Comparison of ENCODE assay signal across 9 cellular contexts in the genomic region with DNA sequence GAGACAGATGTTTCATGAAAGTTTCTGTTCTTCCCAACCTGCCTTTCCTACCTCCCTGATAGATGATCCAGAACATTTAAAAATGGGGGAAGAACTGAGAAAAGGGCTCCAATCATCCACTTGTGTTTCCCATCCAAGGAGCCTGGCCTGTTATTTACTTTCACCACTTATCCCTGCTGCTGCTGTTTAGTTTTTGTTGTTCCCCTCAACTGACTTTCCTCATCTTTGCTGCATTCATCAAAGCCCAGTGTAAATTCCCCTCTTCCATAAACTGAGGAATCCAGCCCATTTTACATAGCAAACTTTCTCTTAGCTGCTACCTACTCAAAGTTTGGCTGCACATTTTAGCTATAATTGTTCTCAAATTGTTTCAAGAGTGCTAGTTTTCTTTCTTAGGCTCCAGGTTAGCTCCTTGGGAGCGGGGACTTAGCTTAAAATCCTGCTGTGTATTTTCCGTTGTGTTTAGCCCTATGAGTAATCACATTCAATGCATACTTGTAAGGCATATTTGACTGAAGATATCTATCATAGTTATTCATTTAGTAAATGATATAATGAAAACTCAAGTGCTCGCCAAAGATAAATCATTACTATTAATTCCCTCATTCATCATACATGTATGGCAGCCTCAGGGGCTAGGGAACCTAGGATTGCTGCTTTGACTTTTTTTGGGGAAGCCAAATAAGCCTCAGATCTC. TPM values are rescaled to one million over a fixed set of nuclear protein-coding genes. Genes with fewer than 3 reads are reported as not detected.
A peak's percentile ranks its signal among the peaks of the same experiment; 100 is the strongest.
DNase-seq lines count a peak whose midpoint lies in the region; TF ChIP-seq lines count a peak whose summit lies in the region.
"Had no signal": no experiment of that assay in that cellular context is flagged by ENCODE, and none has a peak within 500 bp of the region (broad histone marks: within the 10 kb centered on the region; RNA-seq: fewer than 3 reads in every experiment).

No MANE protein-coding gene starts in this region.

- H3K9me3 Mint-ChIP-seq in type B pancreatic cell (no peaks in the 10 kb centered on the region), endothelial cell (ENCODE audit: unreplicated experiment) (no peaks in the 10 kb centered on the region)

- intact Hi-C loops in spleen (cut with DNase I; ENCODE audit: low total_unique reads): no loop called here

- H3K27me3 Mint-ChIP-seq in type B pancreatic cell: no peaks in the 10 kb centered on the region
- H3K27me3 Mint-ChIP-seq in endothelial cell (ENCODE audit: unreplicated experiment): peaks cover 8% of the 10 kb centered on the region

- peak overlapping the region; percentile 61 for H3K4me3 ChIP-seq in astrocyte of the cerebellum (ENCODE audit: low read depth, low read length)
- H3K4me3 ChIP-seq in spleen: no peak overlapping the region

- H3K27ac ChIP-seq in spleen: no peak overlapping the region

- H3K4me1 ChIP-seq in spleen: peaks cover 3 to 34% (median 21%) of the 10 kb centered on the region in 6 donors

- peak; percentile 4 for DNase-seq in NCI-H2227 (lab: John Stamatoyannopoulos, UW; ENCODE audit: unreplicated experiment)
- no peak for DNase-seq in NCI-H2227 treated with DMSO at 0.1 percent for 48 hours (lab: John Stamatoyannopoulos, UW)
- no peak for DNase-seq in astrocyte of the cerebellum (ENCODE audit: low read depth)
- peak; percentile 72 for DNase-seq in iris pigment epithelial cell (ENCODE audit: low read depth)
- no peak for DNase-seq in type B pancreatic cell (ENCODE audit: extremely low spot score, unreplicated experiment)
- DNase-seq in spleen: no peak
- no peak for DNase-seq in endothelial cell (ENCODE audit: low spot score)
- no peak for DNase-seq in HCEC 1CT
- DNase-seq: dermis blood vessel endothelial cell had no signal

- TF ChIP-seq CTCF in astrocyte of the cerebellum (IDR thresholded peaks at IDR 0.05; ENCODE audit: low read depth, low read length, missing control alignments): no peak
- no peak for TF ChIP-seq CTCF in type B pancreatic cell (conservative IDR thresholded peaks at IDR 0.05)
- TF ChIP-seq CTCF in spleen (IDR thresholded peaks at IDR 0.05 in 8 of 11, conservative IDR thresholded peaks at IDR 0.05 in 3 of 11): no peak
- no peak for TF ChIP-seq CTCF in endothelial cell (IDR thresholded peaks at IDR 0.05; ENCODE audit: unreplicated experiment)

- peaks cover 33% of the 10 kb centered on the region for H3K4me1 Mint-ChIP-seq in type B pancreatic cell (ENCODE audit: unreplicated experiment)
- H3K4me1 Mint-ChIP-seq in endothelial cell (ENCODE audit: unreplicated experiment): peaks cover 16% of the 10 kb centered on the region

- no peaks in the 10 kb centered on the region for H3K9me3 ChIP-seq in spleen

- in situ Hi-C loops in astrocyte of the cerebellum (cut with HindIII; ENCODE audit: low sequenced_read_pairs): no loop called here

- 86 to 97% (median 93%) methylated on average over 3 of the region's 3 CpGs for WGBS in spleen, 5 donors

- H3K4me3 Mint-ChIP-seq in type B pancreatic cell (peak overlapping the region; percentile 98), endothelial cell (ENCODE audit: unreplicated experiment) (no peak overlapping the region)

- H3K36me3 ChIP-seq in spleen: no peaks in the 10 kb centered on the region

- peak overlapping the region; percentile 96 for H3K27ac Mint-ChIP-seq in type B pancreatic cell
- H3K27ac Mint-ChIP-seq in endothelial cell (ENCODE audit: unreplicated experiment): no peak overlapping the region

- H3K27me3 ChIP-seq in spleen (replicated peaks in 1 of 7): peaks cover 0 to 51% (median 15%) of the 10 kb centered on the region in 7 donors

- H3K36me3 Mint-ChIP-seq in type B pancreatic cell (no peaks in the 10 kb centered on the region), endothelial cell (ENCODE audit: low read depth, unreplicated experiment) (no peaks in the 10 kb centered on the region)

- TF ChIP-seq POLR2A in spleen (IDR thresholded peaks at IDR 0.05): no peak

RNA-seq across cellular contexts. Expression of a gene that starts 1.4 kb away (rescaled TPM):
- total RNA-seq in type B pancreatic cell (ENCODE audit: low replicate concordance) (69.0 and 79.1 TPM in 2 replicates), spleen (10 to 100 TPM in 5 of 7 donors, 1 to 10 TPM in 2; 9.3 to 20.1 (median 12.3) TPM), endothelial cell (ENCODE audit: unreplicated experiment) (5.6 TPM)
- polyA plus RNA-seq in spleen: under 1 TPM; 0.57 to 0.90 (median 0.59) TPM

Comparison
In these comparisons a context has a peak if more than half of its experiments do, and no peak if none do; other contexts are left out.
1. DNase-seq: peak in NCI-H2227 (single experiment) and iris pigment epithelial cell (single experiment); none in NCI-H2227 treated with DMSO at 0.1 percent for 48 hours (single experiment), astrocyte of the cerebellum (single experiment), type B pancreatic cell (single experiment), spleen (single experiment), endothelial cell (single experiment) and HCEC 1CT (single experiment).